28 cellular contexts compared by ENCODE assay signal in the genomic region with DNA sequence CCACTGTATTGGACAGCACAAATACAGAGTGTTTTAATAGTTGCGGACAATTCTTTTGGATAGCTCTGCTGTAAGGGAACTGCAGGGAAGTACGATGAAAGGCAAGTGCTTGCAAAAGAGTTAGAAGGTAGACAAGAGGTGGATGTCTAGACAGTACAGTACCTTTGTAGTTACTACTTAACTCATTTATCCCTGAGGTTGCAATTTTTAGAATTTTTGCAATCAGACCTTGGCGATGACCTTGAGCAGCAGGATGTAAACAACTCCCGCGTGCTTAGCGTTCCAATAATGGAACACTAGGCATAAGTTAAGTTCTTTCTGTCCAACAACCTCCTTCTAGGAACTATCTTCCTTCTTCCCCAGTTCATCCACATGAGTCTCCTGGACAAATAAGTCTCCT. TPM values are rescaled to one million over a fixed set of nuclear protein-coding genes. Genes with fewer than 3 reads are reported as not detected.
"Had no signal": no experiment of that assay in that cellular context is flagged by ENCODE, and none has a peak within 500 bp of the region (broad histone marks: within the 10 kb centered on the region; RNA-seq: fewer than 3 reads in every experiment).

No MANE protein-coding gene starts in this region.

- H3K4me3 ChIP-seq: neural progenitor cell, ovary, skin epidermis, smooth muscle cell, spleen, suprapubic skin, testis, tibial artery, transverse colon, upper lobe of right lung, uterus had no signal

- DNase-seq: naive thymus-derived CD4-positive, alpha-beta T cell; natural killer cell; occipital lobe; ovary; posterior cingulate gyrus; right cardiac atrium; spleen; stimulated activated CD4-positive, alpha-beta T cell treated with anti-CD3 and anti-CD28 coated beads, Interleukin-12 subunit alpha, Interleukin-12 subunit beta, amount 100 ng/mL, for 4 hours; stimulated activated CD4-positive, alpha-beta T cell treated with anti-CD3 and anti-CD28 coated beads, Interleukin-1b, Interleukin-23, amount 100 ng/mL, for 48 hours; stimulated activated CD4-positive, alpha-beta T cell treated with anti-CD3 and anti-CD28 coated beads, Interleukin-4, amount 100 ng/mL, for 1 hour; stimulated activated CD4-positive, alpha-beta T cell treated with anti-CD3 and anti-CD28 coated beads, Interleukin-4, amount 100 ng/mL, for 4 hours; stimulated activated CD8-positive, alpha-beta memory T cell treated with anti-CD3 and anti-CD28 coated beads, Interleukin-4, amount 100 ng/mL, for 48 hours; stimulated activated naive CD4-positive, alpha-beta T cell; stimulated activated naive CD8-positive, alpha-beta T cell treated with anti-CD3 and anti-CD28 coated beads, Interleukin-15, amount 100 ng/mL, for 72 hours; stimulated activated naive CD8-positive, alpha-beta T cell treated with anti-CD3 and anti-CD28 coated beads, Interleukin-15, Interleukin-2, amounts not matched to agents 100 U/mL and 50 U/mL, for 24 hours; substantia nigra; testis; tibial artery; transverse colon; upper lobe of right lung; uterus had no signal

- H3K9ac ChIP-seq: neural progenitor cell, parathyroid adenoma had no signal

- H3K27me3 ChIP-seq: ovary, testis had no signal

- H2AFZ ChIP-seq: neural progenitor cell had no signal

- H3K4me2 ChIP-seq: neural progenitor cell, smooth muscle cell had no signal

- H3K27ac ChIP-seq: neural progenitor cell, ovary, skin epidermis, spleen, suprapubic skin, testis, tibial artery, transverse colon, upper lobe of right lung, uterus had no signal

- H3K79me2 ChIP-seq: parathyroid adenoma had no signal

- H3K36me3 ChIP-seq: neural progenitor cell, ovary, spleen, suprapubic skin, tibial artery, transverse colon, upper lobe of right lung, uterus had no signal

- H3K9me3 ChIP-seq: ovary, spleen, suprapubic skin, testis, transverse colon, upper lobe of right lung, uterus had no signal

- H3K4me1 ChIP-seq: parathyroid adenoma, testis, upper lobe of right lung had no signal

- ATAC-seq: naive thymus-derived CD4-positive, alpha-beta T cell; natural killer cell; right cardiac atrium; sciatic nerve; stimulated activated memory B cell treated with anti-CD40 and anti-IgM and Interleukin-4, amounts not matched to agents 10 μg/mL and 1 μg/mL and 100 μg/mL, for 72 hours; stimulated activated naive CD8-positive, alpha-beta T cell treated with anti-CD3 and anti-CD28 coated beads, Interleukin-15, amount 100 ng/mL, for 72 hours; stimulated activated naive CD8-positive, alpha-beta T cell treated with anti-CD3 and anti-CD28 coated beads, Interleukin-15, Interleukin-2, amounts not matched to agents 100 U/mL and 50 U/mL, for 24 hours; upper lobe of right lung had no signal

RNA-seq across cellular contexts. Expression of a gene that starts 1.9 kb away (rescaled TPM):
- total RNA-seq: naive thymus-derived CD4-positive, alpha-beta T cell; natural killer cell; spleen had no signal
- polyA plus RNA-seq: naive thymus-derived CD4-positive, alpha-beta T cell; smooth muscle cell had no signal
